Comparison of ENCODE assay signal across 22 cellular contexts in genomic region chr11:36426226-36426848, GRCh38.
DNase-seq lines count a peak whose midpoint lies in the region; ATAC-seq and TF ChIP-seq lines count a peak whose summit lies in the region.
"Had no signal": no experiment of that assay in that cellular context is flagged by ENCODE, and none has a peak within 500 bp of the region (broad histone marks: within the 10 kb centered on the region; RNA-seq: fewer than 3 reads in every experiment).

No MANE protein-coding gene starts in this region.

- H3K27ac ChIP-seq in lower lobe of right lung (peak overlapping the region; percentile 67), spleen (peak overlapping the region in 5 of 8 donors; percentile 40 to 66 (median 49)), right lobe of liver (no peak overlapping the region)
- H3K27ac ChIP-seq: breast epithelium, psoas muscle, SJCRH30 had no signal

- TF ChIP-seq CTCF in lower lobe of right lung (IDR thresholded peaks at IDR 0.05) (no peak), spleen (IDR thresholded peaks at IDR 0.05 in 8 of 11, conservative IDR thresholded peaks at IDR 0.05 in 3 of 11) (no peak), right lobe of liver (IDR thresholded peaks at IDR 0.05) (no peak), foreskin fibroblast (IDR thresholded peaks at IDR 0.05; ENCODE audit: low read depth, low read length) (no peak)

- peaks cover 39% of the 10 kb centered on the region for H3K4me1 ChIP-seq in lower lobe of right lung
- H3K4me1 ChIP-seq in spleen = peaks cover 32 to 89% (median 54%) of the 10 kb centered on the region in 6 donors
- peaks cover 0 to 4% (median 0%) of the 10 kb centered on the region in 4 donors for H3K4me1 ChIP-seq in right lobe of liver
- H3K4me1 ChIP-seq: breast epithelium, psoas muscle had no signal

- DNase-seq in NCI-H510A treated with DMSO at 0.1 percent for 48 hours (lab: John Stamatoyannopoulos, UW) (peak; percentile 10), NCI-H510A (lab: John Stamatoyannopoulos, UW) (no peak), NCI-H2029 treated with DMSO at 0.1 percent for 48 hours (lab: John Stamatoyannopoulos, UW) (peak; percentile 27), lower lobe of right lung (no peak), spleen (no peak), right lobe of liver (no peak), foreskin fibroblast (no peak)
- no peak for DNase-seq in activated effector memory CD4-positive, alpha-beta T cell treated with anti-CD3 and anti-CD28 coated beads, Interleukin-2, amount 50 U/mL, for 16 hours
- DNase-seq: activated CD4-positive, alpha-beta T cell treated with anti-CD3 and anti-CD28 coated beads for 48 hours; activated CD8-positive, alpha-beta memory T cell treated with anti-CD3 and anti-CD28 coated beads, Interleukin-2, amount 50 U/mL, for 4 hours; left cardiac atrium; MG63; NCI-H2107; NCI-H524 treated with DMSO at 0.1 percent for 48 hours; psoas muscle; stimulated activated CD4-positive, alpha-beta T cell treated with anti-CD3 and anti-CD28 coated beads, Interleukin-4, amount 100 ng/mL, for 4 hours; stomach had no signal

- ATAC-seq in lower lobe of right lung = peak; percentile 62 to 87
- no peak for ATAC-seq in right lobe of liver

- H3K4me3 ChIP-seq in lower lobe of right lung = no peak overlapping the region
- no peak overlapping the region for H3K4me3 ChIP-seq in spleen
- no peak overlapping the region for H3K4me3 ChIP-seq in right lobe of liver
- no peak overlapping the region for H3K4me3 ChIP-seq in foreskin fibroblast (ENCODE audit: low read depth in 1 of 2, low read length in 2 of 2)
- H3K4me3 ChIP-seq: BLaER1 treated with 17β-estradiol and CSF1 and Interleukin-3, amounts not matched to agents 10 nM and 100 nM; breast epithelium; coronary artery; MG63; psoas muscle; SJCRH30; stomach; tibial nerve had no signal

- intact Hi-C loops in lower lobe of right lung (cut with DNase I) (no loop called here), spleen (cut with DNase I; ENCODE audit: low total_unique reads) (no loop called here), right lobe of liver (cut with DNase I) (no loop called here)

- no peak for TF ChIP-seq POLR2A in spleen (IDR thresholded peaks at IDR 0.05)
- TF ChIP-seq POLR2A in right lobe of liver (IDR thresholded peaks at IDR 0.05) = no peak

- H3K27me3 ChIP-seq in lower lobe of right lung (ENCODE audit: low read depth) = no peaks in the 10 kb centered on the region
- no peaks in the 10 kb centered on the region for H3K27me3 ChIP-seq in spleen (replicated peaks in 1 of 7)
- H3K27me3 ChIP-seq in right lobe of liver = no peaks in the 10 kb centered on the region
- H3K27me3 ChIP-seq: BLaER1 treated with 17β-estradiol and CSF1 and Interleukin-3, amounts not matched to agents 10 nM and 100 nM; breast epithelium; MG63; SJCRH30; stomach; tibial nerve had no signal

- H3K36me3 ChIP-seq in lower lobe of right lung = no peaks in the 10 kb centered on the region
- H3K36me3 ChIP-seq in spleen = peaks cover 0 to 60% (median 8%) of the 10 kb centered on the region in 6 donors
- no peaks in the 10 kb centered on the region for H3K36me3 ChIP-seq in right lobe of liver
- H3K36me3 ChIP-seq: breast epithelium, MG63, stomach, tibial nerve had no signal

- H3K9me3 ChIP-seq in lower lobe of right lung (no peaks in the 10 kb centered on the region), spleen (no peaks in the 10 kb centered on the region), right lobe of liver (no peaks in the 10 kb centered on the region)
- H3K9me3 ChIP-seq: BLaER1 treated with 17β-estradiol and CSF1 and Interleukin-3, amounts not matched to agents 10 nM and 100 nM; breast epithelium; MG63; psoas muscle; SJCRH30; stomach; tibial nerve had no signal

- 62 to 72% (median 68%) methylated on average over 4 of the region's 4 CpGs for WGBS in spleen, 5 donors
- WGBS in right lobe of liver (ENCODE audit: insufficient coverage, low coverage, low lambda C conversion rate, missing lambda C conversion rate) = 73% methylated on average over 4 of the region's 4 CpGs

Comparison
In these comparisons a context has a peak if more than half of its experiments do, and no peak if none do; other contexts are left out.
1. DNase-seq: peak in NCI-H510A treated with DMSO at 0.1 percent for 48 hours (single experiment) and NCI-H2029 treated with DMSO at 0.1 percent for 48 hours (single experiment); none in NCI-H510A (single experiment), lower lobe of right lung (single experiment), spleen (single experiment), right lobe of liver (0 of 3), activated effector memory CD4-positive, alpha-beta T cell treated with anti-CD3 and anti-CD28 coated beads, Interleukin-2, amount 50 U/mL, for 16 hours (single experiment) and foreskin fibroblast (0 of 2).
2. ATAC-seq: peak in lower lobe of right lung (2 of 2); none in right lobe of liver (0 of 4).
3. H3K27ac ChIP-seq: peak in lower lobe of right lung (single experiment) and spleen (5 of 8); none in right lobe of liver (0 of 3).